1 cellular context compared by ENCODE assay signal in genomic region chr1:21439721-21440629, GRCh38.
TF ChIP-seq lines count a peak whose summit lies in the region.

Gene NBPF3 (plus strand): TSS chr1:21440137. CDS start chr1:21445087, 4,950 bp downstream.

TF ChIP-seq in K562, 482 proteins besides CTCF, POLR2A, EP300 and RAD21 (continued from another document and continues in another):
- TF ChIP-seq PRDM10 (IDR thresholded peaks at IDR 0.05; ENCODE audit: partially characterized antibody), result peak; percentile 94
- TF ChIP-seq STAT5B (CRISPR knock-in tag; IDR thresholded peaks at IDR 0.05), result no peak
- no peak for TF ChIP-seq RBM15 (IDR thresholded peaks at IDR 0.05; ENCODE audit: insufficient read depth, low read length)
- no peak for TF ChIP-seq LARP7 (IDR thresholded peaks at IDR 0.05)
- no peak for TF ChIP-seq KLF16 (IDR thresholded peaks at IDR 0.05)
- no peak for TF ChIP-seq ZNF197 (CRISPR knock-in tag; IDR thresholded peaks at IDR 0.05; ENCODE audit: low read depth)
- no peak for TF ChIP-seq SIX5 (IDR thresholded peaks at IDR 0.05; ENCODE audit: borderline replicate concordance in 1 of 2, insufficient read depth in 1 of 2, low read depth in 1 of 2, low read length in 2 of 2)
- TF ChIP-seq FOXA3 (CRISPR knock-in tag; conservative IDR thresholded peaks at IDR 0.05 in 1 of 2, IDR thresholded peaks at IDR 0.05 in 1 of 2), result no peak
- TF ChIP-seq TEAD2 (tag; IDR thresholded peaks at IDR 0.05), result no peak
- TF ChIP-seq PHF8 (IDR thresholded peaks at IDR 0.05; ENCODE audit: borderline replicate concordance, low read length), result peak; percentile 53; the same call in 1 of the 2 replicates
- TF ChIP-seq VEZF1 (CRISPR knock-in tag; IDR thresholded peaks at IDR 0.05), result no peak
- TF ChIP-seq NFXL1 (CRISPR knock-in tag; IDR thresholded peaks at IDR 0.05), result no peak
- TF ChIP-seq NFATC3 (IDR thresholded peaks at IDR 0.05), result no peak
- TF ChIP-seq HDAC8 (tag; IDR thresholded peaks at IDR 0.05), result no peak
- TF ChIP-seq ARID4B (CRISPR knock-in tag; IDR thresholded peaks at IDR 0.05), result peak; percentile 38; the same call in 1 of the 2 replicates
- 0 out of 2 replicates have a peak, but pooled peaks have one; percentile 14 for TF ChIP-seq BHLHE40 (IDR thresholded peaks at IDR 0.05; ENCODE audit: low read length)
- TF ChIP-seq MTF1 (CRISPR knock-in tag; IDR thresholded peaks at IDR 0.05; ENCODE audit: borderline replicate concordance), result no peak
- no peak for TF ChIP-seq ELF2 (CRISPR knock-in tag; IDR thresholded peaks at IDR 0.05)
- TF ChIP-seq ZNF511 (CRISPR knock-in tag; IDR thresholded peaks at IDR 0.05), result no peak
- no peak for TF ChIP-seq EP400 (IDR thresholded peaks at IDR 0.05)
- TF ChIP-seq ZNF217 (CRISPR knock-in tag; IDR thresholded peaks at IDR 0.05), result no peak
- no peak for TF ChIP-seq ZBTB40 (IDR thresholded peaks at IDR 0.05)
- no peak for TF ChIP-seq ZBTB40 (CRISPR knock-in tag; IDR thresholded peaks at IDR 0.05)
- TF ChIP-seq HMGN3 (IDR thresholded peaks at IDR 0.05; ENCODE audit: borderline replicate concordance, extremely low read depth, insufficient read length, low read depth, low read length), result no peak
- TF ChIP-seq BCL6 (CRISPR knock-in tag; IDR thresholded peaks at IDR 0.05), result no peak
- no peak for TF ChIP-seq ETV5 (CRISPR knock-in tag; IDR thresholded peaks at IDR 0.05; ENCODE audit: low read depth)
- no peak for TF ChIP-seq ZNF431 (CRISPR knock-in tag; IDR thresholded peaks at IDR 0.05)
- TF ChIP-seq DEAF1 (CRISPR knock-in tag; IDR thresholded peaks at IDR 0.05), result no peak
